ENCODE assay signal across 22 cellular contexts in the genomic region with DNA sequence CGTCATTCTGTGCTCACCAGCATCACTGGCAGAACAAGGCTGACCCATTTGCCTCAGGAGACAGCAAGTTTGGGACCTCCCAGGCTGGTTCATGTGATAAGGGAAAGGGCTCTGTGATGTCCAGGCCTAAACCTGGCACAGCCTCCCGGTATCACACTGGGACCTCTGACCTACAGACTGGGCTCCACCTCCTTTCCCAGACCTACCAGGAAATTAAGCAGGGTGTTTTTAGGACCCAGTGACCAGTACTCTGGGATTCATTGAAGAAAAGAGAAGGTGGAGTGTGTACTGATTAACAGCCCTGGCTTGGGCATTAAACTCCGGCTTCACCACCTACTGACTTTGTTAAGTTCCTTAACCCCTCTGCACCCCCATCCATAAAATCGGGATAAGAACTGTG. TPM values are rescaled to one million over a fixed set of nuclear protein-coding genes. Genes with fewer than 3 reads are reported as not detected.
DNase-seq lines count a peak whose midpoint lies in the region; ATAC-seq, FAIRE-seq and TF ChIP-seq lines count a peak whose summit lies in the region.
"Had no signal": no experiment of that assay in that cellular context is flagged by ENCODE, and none has a peak within 500 bp of the region (broad histone marks: within the 10 kb centered on the region; RNA-seq: fewer than 3 reads in every experiment).

No MANE protein-coding gene starts in this region.

- H2BK120ac ChIP-seq in H1 (replicated peaks; ENCODE audit: low read depth, low read length) (no peak overlapping the region), mesendoderm (ENCODE audit: low read depth, low read length) (no peak overlapping the region)

- no peak for TF ChIP-seq EP300 in H1 (IDR thresholded peaks at IDR 0.05; ENCODE audit: borderline replicate concordance in 1 of 2, low read depth in 2 of 2, low read length in 2 of 2)

- H3K27ac Mint-ChIP-seq in activated naive CD8-positive, alpha-beta T cell treated with anti-CD3 and anti-CD28 coated beads, Interleukin-2, amount 50 U/mL, for 24 hours, result no peak overlapping the region
- H3K27ac Mint-ChIP-seq: CD8-positive, alpha-beta memory T cell had no signal

- H3K9me3 Mint-ChIP-seq in activated naive CD8-positive, alpha-beta T cell treated with anti-CD3 and anti-CD28 coated beads, Interleukin-2, amount 50 U/mL, for 24 hours, result no peaks in the 10 kb centered on the region
- H3K9me3 Mint-ChIP-seq: CD4-positive, CD25-positive, alpha-beta regulatory T cell; CD8-positive, alpha-beta memory T cell had no signal

- no peak overlapping the region for H2BK12ac ChIP-seq in H1 (ENCODE audit: low read depth, low read length)

- no peaks in the 10 kb centered on the region for H3K79me1 ChIP-seq in H1 (ENCODE audit: low read depth, low read length)
- H3K79me1 ChIP-seq in mesendoderm (ENCODE audit: low read length), result no peaks in the 10 kb centered on the region

- H3K4me1 ChIP-seq in H1 (replicated peaks in 1 of 4; ENCODE audit: control insufficient read depth in 3 of 4, insufficient read depth in 4 of 4, low read length in 3 of 4) (no peaks in the 10 kb centered on the region), mesendoderm (ENCODE audit: control insufficient read depth, low read depth, low read length) (no peaks in the 10 kb centered on the region)
- H3K4me1 ChIP-seq: BE2C had no signal

- FAIRE-seq in H1 (lab: Jason Lieb, UNC), result peak; percentile 69
- FAIRE-seq: A204.1, GM12878, HTR-8/SVneo had no signal

- no peaks in the 10 kb centered on the region for H4K20me1 ChIP-seq in H1 (replicated peaks in 1 of 2; ENCODE audit: control insufficient read depth in 1 of 2, insufficient read depth in 2 of 2, low read length in 2 of 2)

- H3K27me3 ChIP-seq in H1 (replicated peaks in 1 of 4; ENCODE audit: control insufficient read depth in 3 of 4, extremely low read depth in 1 of 4, insufficient read depth in 3 of 4, low read length in 3 of 4) (no peaks in the 10 kb centered on the region), mesendoderm (ENCODE audit: insufficient read depth, low read length, poor library complexity) (no peaks in the 10 kb centered on the region)
- H3K27me3 ChIP-seq: BE2C had no signal

- no peak overlapping the region for H4K91ac ChIP-seq in H1 (replicated peaks; ENCODE audit: insufficient read length, low read length)

- H3K27ac ChIP-seq in H1 (ENCODE audit: low read depth, low read length) (no peak overlapping the region), mesendoderm (ENCODE audit: low read depth, low read length) (no peak overlapping the region)

- H2BK15ac ChIP-seq in H1 (ENCODE audit: low read length) (no peak overlapping the region), mesendoderm (replicated peaks; ENCODE audit: low read depth) (no peak overlapping the region)

- H3K36me3 Mint-ChIP-seq in activated naive CD8-positive, alpha-beta T cell treated with anti-CD3 and anti-CD28 coated beads, Interleukin-2, amount 50 U/mL, for 24 hours (ENCODE audit: low read depth), result no peaks in the 10 kb centered on the region
- H3K36me3 Mint-ChIP-seq: CD4-positive, CD25-positive, alpha-beta regulatory T cell; CD8-positive, alpha-beta memory T cell had no signal

- H3K56ac ChIP-seq in H1 (replicated peaks; ENCODE audit: insufficient read length, low read depth, low read length) (no peak overlapping the region), mesendoderm (ENCODE audit: low read length) (no peak overlapping the region)

- H3K9ac ChIP-seq in H1 (replicated peaks in 1 of 4; ENCODE audit: extremely low read depth in 1 of 4, low read depth in 3 of 4, low read length in 3 of 4) (no peak overlapping the region), mesendoderm (ENCODE audit: low read length) (no peak overlapping the region)

- DNase-seq in H1 (ENCODE audit: low read depth in 1 of 2, low spot score in 2 of 2) (no peak), kidney tubule cell (ENCODE audit: low spot score) (peak; percentile 23), mesendoderm (peak; percentile 8), T-helper 9 cell (no peak)
- DNase-seq in activated naive CD8-positive, alpha-beta T cell treated with anti-CD3 and anti-CD28 coated beads, Interleukin-2, amount 50 U/mL, for 24 hours, result no peak
- DNase-seq: ACHN; BE2C; C1 segment of cervical spinal cord; CD4-positive, CD25-positive, alpha-beta regulatory T cell; CD8-positive, alpha-beta memory T cell; COR-L47; DMS 273 treated with DMSO at 0.1 percent for 48 hours; DMS53; DND-41; EL; HCEC 1CT had no signal

- H3K4me1 Mint-ChIP-seq in activated naive CD8-positive, alpha-beta T cell treated with anti-CD3 and anti-CD28 coated beads, Interleukin-2, amount 50 U/mL, for 24 hours, result peaks cover 8% of the 10 kb centered on the region
- H3K4me1 Mint-ChIP-seq: CD8-positive, alpha-beta memory T cell had no signal

- no peaks in the 10 kb centered on the region for H3K27me3 Mint-ChIP-seq in activated naive CD8-positive, alpha-beta T cell treated with anti-CD3 and anti-CD28 coated beads, Interleukin-2, amount 50 U/mL, for 24 hours
- H3K27me3 Mint-ChIP-seq: CD4-positive, CD25-positive, alpha-beta regulatory T cell had no signal

- no peak overlapping the region for H2BK5ac ChIP-seq in H1 (ENCODE audit: low read depth, low read length)
- no peak overlapping the region for H2BK5ac ChIP-seq in mesendoderm (ENCODE audit: low read length)

- H4K8ac ChIP-seq in H1 (ENCODE audit: extremely low read depth, insufficient read depth, low read length) (no peak overlapping the region), mesendoderm (ENCODE audit: low read depth, low read length) (no peak overlapping the region)

- H3K4ac ChIP-seq in H1 (replicated peaks; ENCODE audit: insufficient read length, low read depth, low read length) (no peak overlapping the region), mesendoderm (ENCODE audit: low read depth, low read length) (no peak overlapping the region)

- H3K14ac ChIP-seq in H1 (ENCODE audit: insufficient read length), result no peak overlapping the region

- POLR2A ChIA-PET in H1 (lab: Charles Lee; ENCODE audit: partially characterized antibody), result no interaction called here

- H4K5ac ChIP-seq in H1 (ENCODE audit: insufficient read length, low read depth, low read length) (no peak overlapping the region), mesendoderm (ENCODE audit: low read length) (no peak overlapping the region)

- H3K4me3 ChIP-seq in H1 (ENCODE audit: extremely low read depth in 1 of 4, insufficient read depth in 2 of 4, low read depth in 3 of 4, low read length in 4 of 4) (no peak overlapping the region), mesendoderm (ENCODE audit: low read length) (no peak overlapping the region)
- H3K4me3 ChIP-seq: GM12878 had no signal

- no peaks in the 10 kb centered on the region for H3K36me3 ChIP-seq in H1 (ENCODE audit: control insufficient read depth in 2 of 4, insufficient read depth in 4 of 4, low read length in 3 of 4)
- H3K36me3 ChIP-seq in mesendoderm (ENCODE audit: control insufficient read depth, insufficient read depth, low read length), result no peaks in the 10 kb centered on the region
- H3K36me3 ChIP-seq: BE2C had no signal

- H3K23ac ChIP-seq in H1 (ENCODE audit: insufficient read length), result no peak overlapping the region
- no peak overlapping the region for H3K23ac ChIP-seq in mesendoderm (ENCODE audit: low read length)

- H3K9me3 ChIP-seq in H1 (ENCODE audit: insufficient read depth in 2 of 2, low read depth in 1 of 2, low read length in 1 of 2), result no peaks in the 10 kb centered on the region
- H3K9me3 ChIP-seq: BE2C had no signal

- no peak for TF ChIP-seq CTCF in H1 (IDR thresholded peaks at IDR 0.05; ENCODE audit: control extremely low read depth in 1 of 3, insufficient read depth in 1 of 3, low read depth in 1 of 3, low read length in 3 of 3)

- no peak overlapping the region for H3K4me3 Mint-ChIP-seq in activated naive CD8-positive, alpha-beta T cell treated with anti-CD3 and anti-CD28 coated beads, Interleukin-2, amount 50 U/mL, for 24 hours
- H3K4me3 Mint-ChIP-seq: CD4-positive, CD25-positive, alpha-beta regulatory T cell; CD8-positive, alpha-beta memory T cell had no signal

- H2BK20ac ChIP-seq in H1 (ENCODE audit: low read length), result no peak overlapping the region

- H2AK5ac ChIP-seq in H1 (ENCODE audit: low read depth, low read length) (no peak overlapping the region), mesendoderm (ENCODE audit: low read length) (no peak overlapping the region)

- CTCF ChIA-PET in H1 (lab: Charles Lee; ENCODE audit: partially characterized antibody), result interaction anchor here (0.8 to 1.3 kb wide), 2 partner anchors 98 to 416 kb away, joined by 3 to 5 read pairs; no protein-coding TSS in a partner anchor

- H3K4me2 ChIP-seq in H1 (ENCODE audit: insufficient read depth in 1 of 2, low read depth in 2 of 2, low read length in 2 of 2), result no peak overlapping the region
- no peak overlapping the region for H3K4me2 ChIP-seq in mesendoderm (ENCODE audit: low read length)

- TF ChIP-seq POLR2A in H1 (IDR thresholded peaks at IDR 0.05; ENCODE audit: control extremely low read depth in 1 of 2, low read depth in 2 of 2, low read length in 2 of 2), result no peak

- WGBS in H1 (ENCODE audit: extremely low coverage in 1 of 2, insufficient coverage in 1 of 2, insufficient read length in 1 of 2, insufficient replicate concordance in 2 of 2, low coverage in 1 of 2, low lambda C conversion rate in 2 of 2, missing lambda C conversion rate in 1 of 2), 2 experiments, result 98% methylated on average over 4 of the region's 4 CpGs; no CpG with 5 or more reads in 1 of the 2 experiments
- no CpG with 5 or more reads among the region's 4 CpGs for WGBS in mesendoderm (ENCODE audit: extremely low coverage, insufficient coverage, low lambda C conversion rate)

- TF ChIP-seq RAD21 in H1 (IDR thresholded peaks at IDR 0.05 in 1 of 2, conservative IDR thresholded peaks at IDR 0.05 in 1 of 2; ENCODE audit: low read depth in 2 of 2, low read length in 2 of 2), result no peak

- no peaks in the 10 kb centered on the region for H3K79me2 ChIP-seq in H1 (ENCODE audit: control insufficient read depth in 1 of 2, insufficient read depth in 2 of 2, low read length in 2 of 2)
- no peaks in the 10 kb centered on the region for H3K79me2 ChIP-seq in mesendoderm (ENCODE audit: control insufficient read depth, insufficient read depth, low read length)

- ATAC-seq in HG03139 (IDR thresholded peaks at IDR 0.05; ENCODE audit: unreplicated experiment) (no peak), esophagus mucosa (no peak)
- ATAC-seq in activated naive CD8-positive, alpha-beta T cell treated with anti-CD3 and anti-CD28 coated beads, Interleukin-2, amount 50 U/mL, for 24 hours, result no peak
- ATAC-seq: GM12878 had no signal

- H2AFZ ChIP-seq in H1 (ENCODE audit: low read length), result peak overlapping the region; percentile 85; the same call in 1 of the 2 replicates

- no peak overlapping the region for H3K18ac ChIP-seq in H1 (ENCODE audit: extremely low read depth, low read length)
- H3K18ac ChIP-seq in mesendoderm (ENCODE audit: low read length), result no peak overlapping the region

- H3K23me2 ChIP-seq in H1 (ENCODE audit: low read depth, low read length), result no peaks in the 10 kb centered on the region

RNA-seq across cellular contexts. Expression of gene ASB9, which starts 28.6 kb away (rescaled TPM):
- 0.54 TPM in 1 of 2 replicates, not detected in the other for total RNA-seq in H1 (2021; fragmentation: NEBNext Ultra II Directional; extraction: Animal tissue kit (Norgen Biotek cat#: 25700))
- polyA plus RNA-seq in H1 (2011; rRNA removed), result 0.64 and 1.2 TPM in 2 replicates
- polyA plus RNA-seq in H1 (2011; cell fraction: cytosol; rRNA removed), result 0.25 TPM
- 0.43 TPM for polyA plus RNA-seq in H1 (2011; cell fraction: nucleus; rRNA removed)
- polyA plus RNA-seq in H1 (2012, experiment 1 of 2), result 0.62 to 1.8 TPM (median 0.80 TPM) in 4 replicates
- 0.20 TPM for polyA plus RNA-seq in H1 (2012, experiment 2 of 2)
- polyA plus RNA-seq in H1 (2013, experiment 1 of 2), result 0.49 TPM
- polyA plus RNA-seq in H1 (2013, experiment 2 of 2), result 0.48 TPM
- polyA minus RNA-seq in H1 (2011; rRNA and poly(A)+ RNA removed), result 2.1 TPM in 1 of 2 replicates, not detected in the other
- 2.0 TPM for polyA minus RNA-seq in H1 (2011; cell fraction: cytosol; rRNA and poly(A)+ RNA removed)
- polyA minus RNA-seq in H1 (2011; cell fraction: nucleus; rRNA and poly(A)+ RNA removed), result not detected
- 0.84 TPM for polyA plus RNA-seq in mesendoderm (2013, experiment 1 of 2)
- 0.52 TPM for polyA plus RNA-seq in mesendoderm (2013, experiment 2 of 2)
- total RNA-seq in esophagus mucosa, result 1.8 TPM
- total RNA-seq: CD4-positive, CD25-positive, alpha-beta regulatory T cell; G401 had no signal

Comparison
In these comparisons a context has a peak if more than half of its experiments do, and no peak if none do; other contexts are left out.
1. DNase-seq: peak in kidney tubule cell (single experiment) and mesendoderm (single experiment); none in H1 (0 of 2), T-helper 9 cell (single experiment) and activated naive CD8-positive, alpha-beta T cell treated with anti-CD3 and anti-CD28 coated beads, Interleukin-2, amount 50 U/mL, for 24 hours (single experiment).